In the genomic region with DNA sequence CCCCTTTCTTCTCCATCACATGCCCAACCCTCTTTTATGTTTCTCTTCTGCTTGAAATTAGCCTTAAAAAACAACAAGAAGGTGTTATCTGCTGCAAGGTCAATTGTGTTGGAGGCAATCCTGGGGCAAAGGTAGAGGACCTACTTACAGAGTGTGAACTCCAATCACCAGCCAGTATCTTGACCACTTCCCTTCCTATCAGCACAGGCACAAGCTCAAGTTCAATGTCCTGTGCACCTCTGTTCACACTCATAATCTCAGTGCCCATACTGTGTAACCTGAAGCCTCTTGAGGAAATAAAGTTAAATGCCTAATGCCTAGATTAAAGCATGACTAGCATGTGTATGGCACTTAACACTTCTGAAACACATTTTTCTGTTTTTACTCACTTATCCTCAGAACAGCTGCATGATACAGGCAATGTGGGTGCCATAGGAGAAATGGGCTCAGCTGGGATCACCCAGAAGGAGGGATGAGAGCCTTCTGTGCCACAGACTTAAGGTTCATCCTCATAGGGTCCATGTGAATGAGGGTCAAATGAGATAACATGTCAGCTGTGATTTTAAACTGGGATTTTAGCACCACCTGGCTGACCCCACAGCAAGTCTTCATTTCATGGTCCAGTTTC, we compare ENCODE assay signal across 28 cellular contexts.
"Had no signal": no experiment of that assay in that cellular context is flagged by ENCODE, and none has a peak within 500 bp of the region (broad histone marks: within the 10 kb centered on the region; RNA-seq: fewer than 3 reads in every experiment).

No MANE protein-coding gene starts in this region.

- FAIRE-seq: pancreas had no signal

- ATAC-seq: heart left ventricle; left lobe of liver; left ventricle myocardium superior; lower lobe of right lung; naive thymus-derived CD4-positive, alpha-beta T cell; natural killer cell treated with Interleukin-12 subunit alpha and Interleukin-12 subunit beta and Interleukin-15 and Interleukin-18, amount 100 ng/mL, for 72 hours; pancreas; right cardiac atrium; sciatic nerve; stimulated activated memory B cell treated with anti-CD40 and anti-IgM and Interleukin-4, amounts not matched to agents 10 μg/mL and 1 μg/mL and 100 μg/mL, for 72 hours; stimulated activated naive CD8-positive, alpha-beta T cell treated with anti-CD3 and anti-CD28 coated beads, Interleukin-15, amount 100 ng/mL, for 72 hours had no signal

- H3K27me3 ChIP-seq: pancreas, tibial nerve, upper lobe of left lung, vagina had no signal

- H3K36me3 ChIP-seq: heart left ventricle, lower lobe of right lung, pancreas, prostate gland, tibial nerve, upper lobe of left lung, vagina had no signal

- H3K9me3 ChIP-seq: heart left ventricle, lower lobe of right lung, pancreas, prostate gland, tibial nerve, upper lobe of left lung, vagina had no signal

- H3K27ac ChIP-seq: heart left ventricle, lower lobe of right lung, pancreas, prostate gland, tibial nerve, upper lobe of left lung, vagina had no signal

- H3K4me2 ChIP-seq: smooth muscle cell had no signal

- DNase-seq: heart left ventricle; islet precursor cell; left ventricle myocardium superior; lower lobe of right lung; mammary epithelial cell; mesenchymal stem cell; naive thymus-derived CD4-positive, alpha-beta T cell; nucleus accumbens; pancreas; posterior cingulate gyrus; retina; right cardiac atrium; stimulated activated CD4-positive, alpha-beta T cell treated with anti-CD3 and anti-CD28 coated beads, Interleukin-1b, Interleukin-23, amount 100 ng/mL, for 48 hours; stimulated activated CD4-positive, alpha-beta T cell treated with anti-CD3 and anti-CD28 coated beads, Interleukin-2, amount 100 ng/mL, for 48 hours; stimulated activated CD4-positive, alpha-beta T cell treated with anti-CD3 and anti-CD28 coated beads, Interleukin-4, amount 100 ng/mL, for 4 hours; stimulated activated CD8-positive, alpha-beta memory T cell treated with anti-CD3 and anti-CD28 coated beads, Interleukin-4, amount 100 ng/mL, for 48 hours; stimulated activated naive CD4-positive, alpha-beta T cell treated with Interleukin-2 at 50 U/mL for 16 hours; stimulated activated naive CD8-positive, alpha-beta T cell treated with anti-CD3 and anti-CD28 coated beads, Interleukin-15, amount 100 ng/mL, for 72 hours; substantia nigra; upper lobe of left lung had no signal

- H3K4me1 ChIP-seq: heart left ventricle, lower lobe of right lung, pancreas, prostate gland, tibial nerve, upper lobe of left lung, vagina had no signal

- H3K4me3 ChIP-seq: heart left ventricle, lower lobe of right lung, pancreas, prostate gland, smooth muscle cell, tibial nerve, upper lobe of left lung, vagina had no signal
